ENCODE assay signal across 1 cellular context in genomic region chr14:24481622-24482324, GRCh38.
TF ChIP-seq lines count a peak whose summit lies in the region.

No MANE protein-coding gene starts in this region.

TF ChIP-seq in HepG2, 621 proteins besides CTCF, POLR2A, EP300 and RAD21 (continued from another document and continues in another):
- TF ChIP-seq ZHX1 (CRISPR knock-in tag; IDR thresholded peaks at IDR 0.05; ENCODE audit: low read depth) (no peak), SP5 (CRISPR knock-in tag; IDR thresholded peaks at IDR 0.05; ENCODE audit: borderline replicate concordance, low read depth) (peak; percentile 36; the same call in 1 of the 2 replicates), SALL1 (CRISPR knock-in tag; IDR thresholded peaks at IDR 0.05) (peak; percentile 95), FOSL2 (CRISPR knock-in tag; IDR thresholded peaks at IDR 0.05) (peak; percentile 65), ZNF737 (CRISPR knock-in tag; IDR thresholded peaks at IDR 0.05; ENCODE audit: borderline replicate concordance) (peak; percentile 94), ZNF883 (CRISPR knock-in tag; IDR thresholded peaks at IDR 0.05; ENCODE audit: not compliant biosample characterization) (peak; percentile 98), NBN (conservative IDR thresholded peaks at IDR 0.05) (no peak), FOXK2 (IDR thresholded peaks at IDR 0.05) (no peak), RERE (CRISPR knock-in tag; IDR thresholded peaks at IDR 0.05; ENCODE audit: low read depth) (no peak), ZNF260 (CRISPR knock-in tag; IDR thresholded peaks at IDR 0.05; ENCODE audit: borderline replicate concordance, low read depth) (no peak), THRA (CRISPR knock-in tag; IDR thresholded peaks at IDR 0.05; ENCODE audit: borderline replicate concordance) (peak; percentile 89), ZBTB14 (CRISPR knock-in tag; IDR thresholded peaks at IDR 0.05) (no peak; the same call in 1 of the 2 replicates), ZNF724P (CRISPR knock-in tag; IDR thresholded peaks at IDR 0.05; ENCODE audit: borderline replicate concordance) (peak; percentile 91; the same call in 1 of the 2 replicates), HOXA9 (CRISPR knock-in tag; IDR thresholded peaks at IDR 0.05; ENCODE audit: borderline replicate concordance) (no peak), U2AF2 (IDR thresholded peaks at IDR 0.05; ENCODE audit: low read depth, low read length) (no peak), ZNF691 (CRISPR knock-in tag; IDR thresholded peaks at IDR 0.05; ENCODE audit: borderline replicate concordance, low read depth) (peak; percentile 92; the same call in 1 of the 2 replicates), BCL3 (CRISPR knock-in tag; IDR thresholded peaks at IDR 0.05) (peak; percentile 95), SNAPC4 (CRISPR knock-in tag; IDR thresholded peaks at IDR 0.05) (no peak), RORA (CRISPR knock-in tag; IDR thresholded peaks at IDR 0.05) (no peak), ZNF180 (CRISPR knock-in tag; IDR thresholded peaks at IDR 0.05; ENCODE audit: borderline replicate concordance, low read depth) (no peak), SIX4 (CRISPR knock-in tag; IDR thresholded peaks at IDR 0.05) (no peak), JARID2 (CRISPR knock-in tag; IDR thresholded peaks at IDR 0.05; ENCODE audit: insufficient replicate concordance) (no peak), SRSF1 (optimal IDR thresholded peaks at IDR 0.05; ENCODE audit: low read depth, low read length) (peak; percentile 65), PREB (CRISPR knock-in tag; IDR thresholded peaks at IDR 0.05) (no peak), EEA1 (CRISPR knock-in tag; IDR thresholded peaks at IDR 0.05; ENCODE audit: borderline replicate concordance) (no peak), ZMAT3 (CRISPR knock-in tag; conservative IDR thresholded peaks at IDR 0.05) (no peak), ZNF44 (CRISPR knock-in tag; IDR thresholded peaks at IDR 0.05) (peak; percentile 84; the same call in 1 of the 2 replicates), ZBTB25 (CRISPR knock-in tag; IDR thresholded peaks at IDR 0.05) (no peak), ZNF740 (CRISPR knock-in tag; IDR thresholded peaks at IDR 0.05) (peak; percentile 31; the same call in 1 of the 2 replicates), FUBP1 (CRISPR knock-in tag; IDR thresholded peaks at IDR 0.05; ENCODE audit: borderline replicate concordance) (peak; percentile 41; the same call in 1 of the 2 replicates)
